In the genomic region with DNA sequence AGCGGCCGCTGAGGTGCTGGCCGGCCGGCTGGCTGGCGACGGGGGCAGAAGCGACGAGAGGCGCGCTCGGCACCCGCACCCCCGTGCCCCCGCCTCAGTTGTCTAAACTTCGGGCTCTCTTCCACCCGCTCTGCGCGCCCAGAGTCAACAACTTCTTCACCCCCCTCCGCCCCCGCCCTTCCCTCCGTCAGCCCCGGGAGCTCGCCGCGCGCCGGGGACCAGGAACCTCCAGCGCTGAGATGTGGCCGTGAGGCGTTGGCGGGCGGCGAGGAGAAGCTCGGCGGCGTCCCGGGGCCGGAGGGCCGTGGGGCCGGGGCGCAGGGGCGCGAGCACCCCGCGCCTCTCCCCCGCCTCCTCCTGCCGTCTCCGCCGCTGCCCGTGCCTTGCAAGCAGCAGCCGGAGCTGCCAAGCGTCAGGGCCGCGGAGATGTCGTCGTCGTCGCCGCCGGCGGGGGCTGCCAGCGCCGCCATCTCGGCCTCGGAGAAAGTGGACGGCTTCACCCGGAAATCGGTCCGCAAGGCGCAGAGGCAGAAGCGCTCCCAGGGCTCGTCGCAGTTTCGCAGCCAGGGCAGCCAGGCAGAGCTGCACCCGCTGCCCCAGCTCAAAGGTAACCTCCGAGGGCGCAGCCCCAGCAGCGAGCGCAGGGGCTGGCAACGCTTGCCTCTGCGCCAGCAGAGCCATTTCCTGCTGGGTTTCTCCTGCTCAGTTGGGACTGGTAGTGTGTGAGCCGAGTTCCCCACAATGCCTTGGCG, we compare ENCODE assay signal across 8 cellular contexts. TPM values are rescaled to one million over a fixed set of nuclear protein-coding genes. Genes with fewer than 3 reads are reported as not detected.
DNase-seq lines count a peak whose midpoint lies in the region; ATAC-seq, FAIRE-seq and TF ChIP-seq lines count a peak whose summit lies in the region.

No MANE protein-coding gene starts in this region.

- no peak for FAIRE-seq in RCC 7860 (lab: Jason Lieb, UNC)

- DNase-seq in COLO668 (lab: John Stamatoyannopoulos, UW; ENCODE audit: unreplicated experiment), result peak; percentile 86
- DNase-seq in HK-2 (ENCODE audit: unreplicated experiment), result peak; percentile 76
- peak; percentile 29 for DNase-seq in RCC 7860 (ENCODE audit: low spot score)
- DNase-seq in activated effector memory CD4-positive, alpha-beta T cell treated with anti-CD3 and anti-CD28 coated beads, Interleukin-2, amount 50 U/mL, for 16 hours, result peak; percentile 90
- peak; percentile 69 for DNase-seq in globus pallidus (ENCODE audit: low spot score)
- DNase-seq in ovary, result peak; percentile 58 to 76 (median 72)
- DNase-seq in tibial artery, result peak; percentile 61 to 83

- H3K4me1 ChIP-seq in ovary (ENCODE audit: insufficient read depth) (peaks cover 4% of the 10 kb centered on the region), tibial artery (peaks cover 0 to 38% (median 26%) of the 10 kb centered on the region in 4 donors)

- H3K27ac ChIP-seq in ovary (peak overlapping the region; percentile 93 to 94), tibial artery (peak overlapping the region; percentile 96 to 99)

- TF ChIP-seq POLR2A in ovary (IDR thresholded peaks at IDR 0.05), result no peak

- H3K9me3 ChIP-seq in ovary, result no peaks in the 10 kb centered on the region
- no peaks in the 10 kb centered on the region for H3K9me3 ChIP-seq in tibial artery

- H3K27me3 ChIP-seq in ovary (no peaks in the 10 kb centered on the region), tibial artery (no peaks in the 10 kb centered on the region)

- no peak for TF ChIP-seq CTCF in ovary (IDR thresholded peaks at IDR 0.05)
- no peak for TF ChIP-seq CTCF in tibial artery (IDR thresholded peaks at IDR 0.05)

- intact Hi-C loops in ovary (cut with DNase I), result loop anchor here in 2 of 4 donors (10.0 kb wide), 2 partner anchors 169 to 319 kb away; a partner anchor contains a TSS
- intact Hi-C loops in tibial artery (cut with DNase I; ENCODE audit: low total_unique reads), result loop anchor here (10.0 kb wide), 2 partner anchors 51 to 269 kb away; no protein-coding TSS in a partner anchor

- ATAC-seq in GM19452 (IDR thresholded peaks at IDR 0.05; ENCODE audit: unreplicated experiment), result peak; percentile 20

- no peaks in the 10 kb centered on the region for H3K36me3 ChIP-seq in ovary
- H3K36me3 ChIP-seq in tibial artery, result no peaks in the 10 kb centered on the region

- TF ChIP-seq EP300 in ovary (IDR thresholded peaks at IDR 0.05), result no peak

- WGBS in ovary, 3 donors, result 0 to 2% (median 1%) methylated on average over 42 to 83 of the region's 83 CpGs

- H3K4me3 ChIP-seq in ovary, result peak overlapping the region; percentile 91
- H3K4me3 ChIP-seq in tibial artery, result peak overlapping the region; percentile 83 to 88

RNA-seq across cellular contexts. Expression of a gene that starts 0.7 kb away (rescaled TPM):
- 10 to 100 TPM; 17.4 to 20.9 (median 19.0) TPM for total RNA-seq in ovary
- 10 to 100 TPM; 16.6 to 34.3 TPM for polyA plus RNA-seq in ovary

Comparison
In these comparisons a context has a peak if more than half of its experiments do, and no peak if none do; other contexts are left out.
1. Peak in every context shown above with its lines: DNase-seq, ATAC-seq, H3K4me3 ChIP-seq and H3K27ac ChIP-seq.
2. DNase-seq: peak in every context shown above with its lines; median percentile 90 in activated effector memory CD4-positive, alpha-beta T cell treated with anti-CD3 and anti-CD28 coated beads, Interleukin-2, amount 50 U/mL, for 16 hours; 86 in COLO668; 76 in HK-2; 72 in ovary; 72 in tibial artery; 69 in globus pallidus; 29 in RCC 7860.